Comparison of ENCODE assay signal across 8 cellular contexts in genomic region chr1:26993237-26994019, GRCh38. TPM values are rescaled to one million over a fixed set of nuclear protein-coding genes. Genes with fewer than 3 reads are reported as not detected.
A peak's percentile ranks its signal among the peaks of the same experiment; 100 is the strongest.
DNase-seq lines count a peak whose midpoint lies in the region; TF ChIP-seq lines count a peak whose summit lies in the region.

TSS of gene TRNP1 (plus strand) at chr1:26993692. CDS start at chr1:26993787, 95 bp downstream.

- no peaks in the 10 kb centered on the region for H3K36me3 Mint-ChIP-seq in activated naive CD4-positive, alpha-beta T cell treated with anti-CD3 and anti-CD28 coated beads for 36 hours (ENCODE audit: low read depth)

- H3K4me1 Mint-ChIP-seq in activated naive CD4-positive, alpha-beta T cell treated with anti-CD3 and anti-CD28 coated beads for 36 hours (ENCODE audit: low read depth): peaks cover 22% of the 10 kb centered on the region

- H3K9me3 Mint-ChIP-seq in activated naive CD4-positive, alpha-beta T cell treated with anti-CD3 and anti-CD28 coated beads for 36 hours: no peaks in the 10 kb centered on the region

- WGBS in suprapubic skin: 6% methylated on average over 7 of the region's 61 CpGs

- H3K4me3 Mint-ChIP-seq in activated naive CD4-positive, alpha-beta T cell treated with anti-CD3 and anti-CD28 coated beads for 36 hours: peak within 1 kb of the TSS; percentile 77

- DNase-seq in GM13977 (ENCODE audit: low spot score) (peak; percentile 98), SJCRH30 (peak; percentile 81 to 83), germinal center (ENCODE audit: low spot score) (peak; percentile 95), occipital lobe (lab: John Stamatoyannopoulos, UW) (peak; percentile 69), suprapubic skin (ENCODE audit: low spot score in 2 of 2) (no peak), Kasumi-1 (lab: John Stamatoyannopoulos, UW) (no peak)
- DNase-seq in activated naive CD4-positive, alpha-beta T cell treated with anti-CD3 and anti-CD28 coated beads for 36 hours: peak; percentile 76

- H3K4me3 ChIP-seq in HUES48 (ENCODE audit: low read depth, low read length): peak within 1 kb of the TSS; percentile 90
- peak within 1 kb of the TSS; percentile 67 for H3K4me3 ChIP-seq in SJCRH30
- H3K4me3 ChIP-seq in suprapubic skin: peak within 1 kb of the TSS; percentile 93

- H3K36me3 ChIP-seq in HUES48 (ENCODE audit: control insufficient read depth, insufficient read depth, low read length): peaks cover 17% of the 10 kb centered on the region
- H3K36me3 ChIP-seq in SJCRH30: no peaks in the 10 kb centered on the region
- H3K36me3 ChIP-seq in suprapubic skin: no peaks in the 10 kb centered on the region

- H3K27me3 ChIP-seq in HUES48 (ENCODE audit: control insufficient read depth, insufficient read depth, low read length): no peaks in the 10 kb centered on the region
- H3K27me3 ChIP-seq in SJCRH30: peaks cover 25% of the 10 kb centered on the region
- H3K27me3 ChIP-seq in suprapubic skin: peaks cover 28% of the 10 kb centered on the region

- H3K9me3 ChIP-seq in HUES48 (ENCODE audit: control insufficient read depth, insufficient read depth, low read length) (no peaks in the 10 kb centered on the region), SJCRH30 (replicated peaks) (no peaks in the 10 kb centered on the region), suprapubic skin (no peaks in the 10 kb centered on the region)

- CTCF ChIA-PET in activated naive CD4-positive, alpha-beta T cell treated with anti-CD3 and anti-CD28 coated beads for 36 hours (lab: Charles Lee): interaction anchor here (0.7 to 1.9 kb wide), 5 partner anchors 23 to 153 kb away, joined by 3 to 9 read pairs (median 6); no protein-coding TSS in a partner anchor

- TF ChIP-seq POLR2A in suprapubic skin (IDR thresholded peaks at IDR 0.05): no peak

- in situ Hi-C loops in GM13977 (cut with MboI; ENCODE audit: low pct_unique_long_range_greater_than_20kb, low sequenced_read_pairs, unreplicated experiment): no loop called here

- TF ChIP-seq CTCF in GM13977 (IDR thresholded peaks at IDR 0.05; ENCODE audit: extremely low read depth, insufficient read depth, missing control alignments): no peak
- no peak for TF ChIP-seq CTCF in suprapubic skin (IDR thresholded peaks at IDR 0.05)

- H3K27ac Mint-ChIP-seq in activated naive CD4-positive, alpha-beta T cell treated with anti-CD3 and anti-CD28 coated beads for 36 hours: no peak within 1 kb of the TSS

- peak within 1 kb of the TSS; percentile 78 for H3K9ac ChIP-seq in HUES48 (ENCODE audit: low read depth, low read length)

- intact Hi-C loops in activated naive CD4-positive, alpha-beta T cell treated with anti-CD3 and anti-CD28 coated beads for 36 hours (cut with micrococcal nuclease): loop anchor here (5.0 to 10.0 kb wide), 3 partner anchors 71 to 389 kb away; partner anchors contain the start of genes GPN2 and NUDC

- no peak for TF ChIP-seq EP300 in suprapubic skin (IDR thresholded peaks at IDR 0.05)

- H3K27me3 Mint-ChIP-seq in activated naive CD4-positive, alpha-beta T cell treated with anti-CD3 and anti-CD28 coated beads for 36 hours (ENCODE audit: low read depth): peaks cover 49% of the 10 kb centered on the region

- H3K4me1 ChIP-seq in HUES48 (ENCODE audit: control insufficient read depth, insufficient read depth, low read length) (peaks cover 34% of the 10 kb centered on the region), SJCRH30 (0 out of 2 replicates have a peak, but pooled peaks cover 2% of the 10 kb centered on the region), suprapubic skin (peaks cover 41% of the 10 kb centered on the region)

- peak within 1 kb of the TSS; percentile 79 for H3K27ac ChIP-seq in HUES48 (ENCODE audit: low read depth, low read length)
- no peak within 1 kb of the TSS for H3K27ac ChIP-seq in SJCRH30
- H3K27ac ChIP-seq in suprapubic skin: peak within 1 kb of the TSS; percentile 78

RNA-seq across cellular contexts. Expression of gene TRNP1, which starts in this region (rescaled TPM):
- 0.42 and 0.81 TPM in 2 replicates for total RNA-seq in SJCRH30 (2014; rRNA removed; shearing (Covaris generic))
- under 1 TPM; 0.20 to 0.43 TPM for total RNA-seq in activated naive CD4-positive, alpha-beta T cell treated with anti-CD3 and anti-CD28 coated beads for 36 hours
- total RNA-seq in occipital lobe (16.4 TPM), suprapubic skin (10 to 100 TPM in 3 of 4 donors, 1 to 10 TPM in 1; 7.9 to 41.7 (median 28.4) TPM)

Comparison
In these comparisons a context has a peak if more than half of its experiments do, and no peak if none do; other contexts are left out.
1. Peak in DNase-seq and H3K4me3 ChIP-seq in SJCRH30; RNA of the gene not detected or under 1 TPM.
2. Peak in DNase-seq in activated naive CD4-positive, alpha-beta T cell treated with anti-CD3 and anti-CD28 coated beads for 36 hours; RNA of the gene not detected or under 1 TPM.
3. DNase-seq: peak in GM13977 (single experiment), germinal center (single experiment) and occipital lobe (single experiment); none in suprapubic skin (0 of 2) and Kasumi-1 (0 of 2).
4. Peak in every context shown above with its lines, with median percentiles within 50 percentile points of each other: H3K4me3 ChIP-seq.